Comparison of ENCODE assay signal across 32 cellular contexts in the genomic region with DNA sequence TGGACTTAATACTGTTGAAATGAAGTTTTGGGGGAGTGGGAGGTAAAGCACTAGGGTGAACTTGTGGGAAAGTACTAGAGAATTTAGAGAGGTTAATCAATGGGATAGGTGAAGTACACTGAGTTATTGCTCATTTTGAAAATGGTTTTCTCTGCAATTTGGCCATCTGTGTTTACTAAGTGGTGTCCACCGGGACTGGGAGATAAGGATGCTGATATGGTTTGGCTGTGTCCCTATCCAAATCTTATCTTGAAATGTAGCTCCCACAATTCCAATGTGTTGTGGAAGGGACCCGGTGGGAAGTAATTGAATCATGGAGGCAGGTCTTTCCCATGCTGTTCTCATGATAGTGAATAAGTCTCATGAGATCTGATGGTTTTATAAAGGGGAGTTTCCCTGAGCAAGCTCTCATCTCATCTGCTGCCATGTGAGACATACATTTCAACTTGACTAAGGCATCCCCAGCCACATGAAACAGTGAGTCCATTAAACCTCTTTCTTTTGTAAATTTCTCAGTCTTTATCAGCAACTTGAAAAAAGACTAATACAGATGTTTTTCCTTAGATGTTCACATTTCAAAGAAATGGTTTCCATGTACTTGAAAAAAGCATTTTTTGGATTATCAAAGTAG.
"Had no signal": no experiment of that assay in that cellular context is flagged by ENCODE, and none has a peak within 500 bp of the region (broad histone marks: within the 10 kb centered on the region; RNA-seq: fewer than 3 reads in every experiment).

No MANE protein-coding gene starts in this region.

- H3K4me1 ChIP-seq: left lung, lower lobe of right lung, parathyroid adenoma, right atrium auricular region, right lobe of liver, tibial nerve, uterus had no signal

- H3K4me3 ChIP-seq: hepatocyte, left lung, lower lobe of right lung, mucosa of descending colon, right atrium auricular region, right lobe of liver, smooth muscle cell, tibial nerve, uterus had no signal

- DNase-seq: immature natural killer cell; kidney; left colon; left lung; lower lobe of right lung; mammary epithelial cell; mesenchymal stem cell; mucosa of descending colon; naive thymus-derived CD4-positive, alpha-beta T cell; occipital lobe; right lobe of liver; stimulated activated CD4-positive, alpha-beta T cell treated with anti-CD3 and anti-CD28 coated beads, Interleukin-1b, Interleukin-23, amount 100 ng/mL, for 48 hours; stimulated activated CD4-positive, alpha-beta T cell treated with anti-CD3 and anti-CD28 coated beads, Interleukin-2, amount 100 ng/mL, for 48 hours; stimulated activated CD4-positive, alpha-beta T cell treated with anti-CD3 and anti-CD28 coated beads, Interleukin-4, amount 100 ng/mL, for 4 hours; stimulated activated CD8-positive, alpha-beta memory T cell treated with anti-CD3 and anti-CD28 coated beads, Interleukin-4, amount 100 ng/mL, for 48 hours; stimulated activated naive CD4-positive, alpha-beta T cell treated with Interleukin-2 at 50 U/mL for 16 hours; stimulated activated naive CD8-positive, alpha-beta T cell treated with anti-CD3 and anti-CD28 coated beads, Interleukin-15, amount 100 ng/mL, for 72 hours; substantia nigra; uterus had no signal

- H3K27me3 Mint-ChIP-seq: naive thymus-derived CD4-positive, alpha-beta T cell; progenitor cell of endocrine pancreas; stimulated activated memory B cell treated with anti-CD40 and anti-IgM and Interleukin-4, amounts not matched to agents 10 μg/mL and 1 μg/mL and 100 μg/mL, for 72 hours; stimulated activated naive CD8-positive, alpha-beta T cell treated with anti-CD3 and anti-CD28 coated beads, Interleukin-15, amount 100 ng/mL, for 72 hours; type B pancreatic cell had no signal

- H3K9me3 Mint-ChIP-seq: mesothelial cell of epicardium; nephron; neural crest cell; stimulated activated naive CD8-positive, alpha-beta T cell treated with anti-CD3 and anti-CD28 coated beads, Interleukin-15, amount 100 ng/mL, for 72 hours; type B pancreatic cell had no signal

- H3K36me3 ChIP-seq: left lung, lower lobe of right lung, neutrophil, right atrium auricular region, right lobe of liver, tibial nerve, uterus had no signal

- H2AFZ ChIP-seq: hepatocyte, parathyroid adenoma had no signal

- H3K9me3 ChIP-seq: left lung, lower lobe of right lung, neutrophil, right atrium auricular region, right lobe of liver, tibial nerve, uterus had no signal

- H3K27ac Mint-ChIP-seq: immature natural killer cell; mesothelial cell of epicardium; naive thymus-derived CD4-positive, alpha-beta T cell; nephron; progenitor cell of endocrine pancreas; stimulated activated memory B cell treated with anti-CD40 and anti-IgM and Interleukin-4, amounts not matched to agents 10 μg/mL and 1 μg/mL and 100 μg/mL, for 72 hours; stimulated activated naive CD8-positive, alpha-beta T cell treated with anti-CD3 and anti-CD28 coated beads, Interleukin-15, amount 100 ng/mL, for 72 hours; type B pancreatic cell had no signal

- H3K36me3 Mint-ChIP-seq: immature natural killer cell; mesothelial cell of epicardium; naive thymus-derived CD4-positive, alpha-beta T cell; stimulated activated memory B cell treated with anti-CD40 and anti-IgM and Interleukin-4, amounts not matched to agents 10 μg/mL and 1 μg/mL and 100 μg/mL, for 72 hours; type B pancreatic cell had no signal

- H3K4me1 Mint-ChIP-seq: immature natural killer cell; mesothelial cell of epicardium; naive thymus-derived CD4-positive, alpha-beta T cell; nephron; neural crest cell; stimulated activated memory B cell treated with anti-CD40 and anti-IgM and Interleukin-4, amounts not matched to agents 10 μg/mL and 1 μg/mL and 100 μg/mL, for 72 hours; stimulated activated naive CD8-positive, alpha-beta T cell treated with anti-CD3 and anti-CD28 coated beads, Interleukin-15, amount 100 ng/mL, for 72 hours had no signal

- H3K9ac ChIP-seq: parathyroid adenoma had no signal

- H3K79me2 ChIP-seq: hepatocyte, parathyroid adenoma had no signal

- FAIRE-seq: islet of Langerhans, kidney had no signal

- H3K4me3 Mint-ChIP-seq: immature natural killer cell; mesothelial cell of epicardium; naive thymus-derived CD4-positive, alpha-beta T cell; nephron; neural crest cell; stimulated activated memory B cell treated with anti-CD40 and anti-IgM and Interleukin-4, amounts not matched to agents 10 μg/mL and 1 μg/mL and 100 μg/mL, for 72 hours; stimulated activated naive CD8-positive, alpha-beta T cell treated with anti-CD3 and anti-CD28 coated beads, Interleukin-15, amount 100 ng/mL, for 72 hours; type B pancreatic cell had no signal

- H3K4me2 ChIP-seq: hepatocyte, smooth muscle cell had no signal

- ATAC-seq: left colon; left lung; lower lobe of right lung; mucosa of descending colon; naive thymus-derived CD4-positive, alpha-beta T cell; right lobe of liver; stimulated activated memory B cell treated with anti-CD40 and anti-IgM and Interleukin-4, amounts not matched to agents 10 μg/mL and 1 μg/mL and 100 μg/mL, for 72 hours; stimulated activated naive CD8-positive, alpha-beta T cell treated with anti-CD3 and anti-CD28 coated beads, Interleukin-15, amount 100 ng/mL, for 72 hours had no signal

- H3K27me3 ChIP-seq: hepatocyte, left lung, neutrophil, right atrium auricular region, right lobe of liver, tibial nerve, uterus had no signal

- H3K27ac ChIP-seq: hepatocyte, left lung, lower lobe of right lung, neutrophil, parathyroid adenoma, right atrium auricular region, right lobe of liver, tibial nerve, uterus had no signal
